In genomic region chr16:86566966-86567700, GRCh38 we compare ENCODE assay signal across 9 cellular contexts. TPM values are rescaled to one million over a fixed set of nuclear protein-coding genes. Genes with fewer than 3 reads are reported as not detected.
DNase-seq lines count a peak whose midpoint lies in the region; ATAC-seq and TF ChIP-seq lines count a peak whose summit lies in the region.
"Had no signal": no experiment of that assay in that cellular context is flagged by ENCODE, and none has a peak within 500 bp of the region (broad histone marks: within the 10 kb centered on the region; RNA-seq: fewer than 3 reads in every experiment).

No MANE protein-coding gene starts in this region.

- no peak overlapping the region for H3K9ac ChIP-seq in HUES6 (ENCODE audit: low read length)

- TF ChIP-seq CTCF in A673 (conservative IDR thresholded peaks at IDR 0.05; ENCODE audit: low read depth, low read length) (no peak), lower lobe of right lung (IDR thresholded peaks at IDR 0.05) (no peak)

- no peaks in the 10 kb centered on the region for H3K9me3 ChIP-seq in A673 (ENCODE audit: low read depth, low read length, poor library complexity, severe bottlenecking)
- no peaks in the 10 kb centered on the region for H3K9me3 ChIP-seq in HUES6 (ENCODE audit: control insufficient read depth, insufficient read depth, low read depth, low read length)
- no peaks in the 10 kb centered on the region for H3K9me3 ChIP-seq in lower lobe of right lung

- DNase-seq in A673 (ENCODE audit: low spot score) = peak; percentile 16
- peak; percentile 50 for DNase-seq in dedifferentiated amniotic fluid mesenchymal stem cell (ENCODE audit: extremely low spot score)
- DNase-seq in lower lobe of right lung = no peak
- no peak for DNase-seq in superior temporal gyrus (ENCODE audit: extremely low spot score)
- DNase-seq in AML-193 (lab: John Stamatoyannopoulos, UW) = no peak
- DNase-seq in activated CD4-positive, CD25-positive, alpha-beta regulatory T cell (lab: John Stamatoyannopoulos, UW) = no peak

- no TSS peak for BruUV-seq in A673 (replicated peaks; lab: Mats Ljungman, UMichigan)

- peak overlapping the region; percentile 39 for H3K4me3 ChIP-seq in A673 (ENCODE audit: low read depth, low read length, poor library complexity, severe bottlenecking)
- peak overlapping the region; percentile 66 for H3K4me3 ChIP-seq in HUES6 (ENCODE audit: low read depth, low read length)
- H3K4me3 ChIP-seq in lower lobe of right lung = peak overlapping the region; percentile 34

- H3K4me1 ChIP-seq in A673 (ENCODE audit: insufficient read depth, low read length, poor library complexity, severe bottlenecking) (peaks cover 4% of the 10 kb centered on the region), HUES6 (ENCODE audit: control insufficient read depth, insufficient read depth, low read length) (peaks cover 40% of the 10 kb centered on the region), lower lobe of right lung (peaks cover 9% of the 10 kb centered on the region)

- H3K27me3 ChIP-seq in A673 (replicated peaks; ENCODE audit: insufficient read depth, low read depth, low read length, poor library complexity) (peaks cover 68% of the 10 kb centered on the region), HUES6 (ENCODE audit: control insufficient read depth, insufficient read depth, low read length) (peaks cover 91% of the 10 kb centered on the region), lower lobe of right lung (ENCODE audit: low read depth) (peaks cover 82% of the 10 kb centered on the region)

- POLR2A ChIA-PET in A673 (lab: Charles Lee; ENCODE audit: low non-redundant PET) = no interaction called here

- ATAC-seq in lower lobe of right lung = no peak
- ATAC-seq in HG02642 (IDR thresholded peaks at IDR 0.05; ENCODE audit: poor library complexity, unreplicated experiment) = no peak

- CTCF ChIA-PET in A673 (lab: Charles Lee) = interaction anchor here (0.5 to 1.0 kb wide), 2 partner anchors 9 to 309 kb away, joined by 4 to 11 read pairs; no protein-coding TSS in a partner anchor

- H3K36me3 ChIP-seq in A673 (ENCODE audit: insufficient read depth, low read length, poor library complexity, severe bottlenecking) (no peaks in the 10 kb centered on the region), HUES6 (ENCODE audit: control insufficient read depth, insufficient read depth, low read length) (no peaks in the 10 kb centered on the region), lower lobe of right lung (no peaks in the 10 kb centered on the region)

- H3K27ac ChIP-seq in A673 (ENCODE audit: low read depth, low read length, poor library complexity, severe bottlenecking) (no peak overlapping the region), HUES6 (ENCODE audit: low read depth, low read length) (no peak overlapping the region), lower lobe of right lung (peak overlapping the region; percentile 24)
- H3K27ac ChIP-seq: HL-60 had no signal

- intact Hi-C loops in A673 (cut with micrococcal nuclease; ENCODE audit: unreplicated experiment) (loop anchor here (10.0 kb wide), 1 partner anchor 1068 kb away; no protein-coding TSS in a partner anchor), lower lobe of right lung (cut with DNase I) (no loop called here)

RNA-seq across cellular contexts. Expression of gene FOXC2, which starts 0.5 kb away (rescaled TPM):
- total RNA-seq in A673 (2021) (0.13 and 0.34 TPM in 2 replicates), lower lobe of right lung (1.6 TPM)

RNA-seq across cellular contexts. Expression of gene FOXL1, which starts 11.2 kb away (rescaled TPM):
- total RNA-seq in A673 (2021) (0.13 and 0.20 TPM in 2 replicates), lower lobe of right lung (0.83 TPM)

RNA-seq across cellular contexts. Expression of gene MTHFSD, which starts 12.1 kb away (rescaled TPM):
- total RNA-seq in A673 (2021) = 26.5 and 27.5 TPM in 2 replicates
- 21.2 TPM for total RNA-seq in lower lobe of right lung

RNA-seq across cellular contexts. Expression of gene FOXF1, which starts 56.8 kb away (rescaled TPM):
- total RNA-seq in A673 (2021) (not detected in 2 replicates), lower lobe of right lung (31.2 TPM)

Comparison
In these comparisons a context has a peak if more than half of its experiments do, and no peak if none do; other contexts are left out.
1. DNase-seq: peak in A673 (single experiment) and dedifferentiated amniotic fluid mesenchymal stem cell (single experiment); none in lower lobe of right lung (single experiment), superior temporal gyrus (single experiment), AML-193 (0 of 2) and activated CD4-positive, CD25-positive, alpha-beta regulatory T cell (0 of 4).
2. Peak in every context shown above with its lines, with median percentiles within 50 percentile points of each other: H3K4me3 ChIP-seq.